18 cellular contexts compared by ENCODE assay signal in genomic region chr3:89578253-89578529, GRCh38.
A peak's percentile ranks its signal among the peaks of the same experiment; 100 is the strongest.
DNase-seq lines count a peak whose midpoint lies in the region; ATAC-seq and TF ChIP-seq lines count a peak whose summit lies in the region.
"Had no signal": no experiment of that assay in that cellular context is flagged by ENCODE, and none has a peak within 500 bp of the region (broad histone marks: within the 10 kb centered on the region; RNA-seq: fewer than 3 reads in every experiment).

No MANE protein-coding gene starts in this region.

- H3K4me1 Mint-ChIP-seq in glutamatergic neuron (ENCODE audit: low read depth, unreplicated experiment) (peaks cover 7% of the 10 kb centered on the region), neural progenitor cell (peaks cover 12% of the 10 kb centered on the region)

- no peak for ATAC-seq in GM19395 (IDR thresholded peaks at IDR 0.05; ENCODE audit: unreplicated experiment)
- ATAC-seq: SK-N-SH treated with all-trans-retinoic acid at 6 μM for 48 hours had no signal

- H3K4me3 Mint-ChIP-seq in glutamatergic neuron (ENCODE audit: unreplicated experiment) (no peak overlapping the region), neural progenitor cell (no peak overlapping the region)
- H3K4me3 Mint-ChIP-seq: T-helper 1 cell treated with Interleukin-12 subunit alpha and Interleukin-12 subunit beta and Interleukin-4 antibody, amounts not matched to agents 30 μg/mL and 1 μg/mL, for 36 hours had no signal

- H2AFZ ChIP-seq in neural progenitor cell (replicated peaks) (peak overlapping the region; percentile 65), MM.1S (ENCODE audit: low read length) (no peak overlapping the region)
- H2AFZ ChIP-seq: GM23248 had no signal

- H3K4me1 ChIP-seq in neural progenitor cell (no peaks in the 10 kb centered on the region), MM.1S (ENCODE audit: low read length) (no peaks in the 10 kb centered on the region)

- H3K9me3 ChIP-seq in neural progenitor cell (ENCODE audit: low read depth) (no peaks in the 10 kb centered on the region), MM.1S (replicated peaks; ENCODE audit: insufficient read depth, low read length) (no peaks in the 10 kb centered on the region)
- H3K9me3 ChIP-seq: BLaER1 treated with 17β-estradiol and CSF1 and Interleukin-3, amounts not matched to agents 10 nM and 100 nM had no signal

- no peaks in the 10 kb centered on the region for H3F3A ChIP-seq in neural progenitor cell (ENCODE audit: low read depth)
- H3F3A ChIP-seq in MM.1S (ENCODE audit: insufficient read depth, low read length): no peaks in the 10 kb centered on the region

- H3K27me3 ChIP-seq in neural progenitor cell (no peaks in the 10 kb centered on the region), MM.1S (replicated peaks; ENCODE audit: insufficient read depth, low read length) (no peaks in the 10 kb centered on the region)
- H3K27me3 ChIP-seq: BLaER1 treated with 17β-estradiol and CSF1 and Interleukin-3, amounts not matched to agents 10 nM and 100 nM had no signal

- H3K9me3 Mint-ChIP-seq in glutamatergic neuron (ENCODE audit: unreplicated experiment) (no peaks in the 10 kb centered on the region), neural progenitor cell (no peaks in the 10 kb centered on the region)
- H3K9me3 Mint-ChIP-seq: T-helper 1 cell treated with Interleukin-12 subunit alpha and Interleukin-12 subunit beta and Interleukin-4 antibody, amounts not matched to agents 30 μg/mL and 1 μg/mL, for 36 hours had no signal

- H3K4me3 ChIP-seq in neural progenitor cell (no peak overlapping the region), MM.1S (ENCODE audit: low read length) (no peak overlapping the region)
- H3K4me3 ChIP-seq: BLaER1 treated with 17β-estradiol and CSF1 and Interleukin-3, amounts not matched to agents 10 nM and 100 nM; GM23248 had no signal

- H3K27ac Mint-ChIP-seq in glutamatergic neuron (ENCODE audit: unreplicated experiment) (no peak overlapping the region), neural progenitor cell (no peak overlapping the region)
- H3K27ac Mint-ChIP-seq: T-helper 1 cell treated with Interleukin-12 subunit alpha and Interleukin-12 subunit beta and Interleukin-4 antibody, amounts not matched to agents 30 μg/mL and 1 μg/mL, for 36 hours had no signal

- no peaks in the 10 kb centered on the region for H3K9me2 ChIP-seq in MM.1S (replicated peaks; ENCODE audit: insufficient read depth, low read length)

- DNase-seq in DMS153 (lab: John Stamatoyannopoulos, UW): peak; percentile 2
- DNase-seq in DMS153 treated with DMSO at 0.1 percent for 48 hours (lab: John Stamatoyannopoulos, UW; ENCODE audit: unreplicated experiment): no peak
- peak; percentile 31 for DNase-seq in NCI-H69 (lab: John Stamatoyannopoulos, UW)
- peak; percentile 23 for DNase-seq in glutamatergic neuron
- DNase-seq in neural progenitor cell (ENCODE audit: low spot score): no peak
- no peak for DNase-seq in HK-2 (ENCODE audit: unreplicated experiment)
- no peak for DNase-seq in MM.1S
- DNase-seq: GM23248, KG1, NCI-H1092, NCI-H1694 treated with DMSO at 0.1 percent for 48 hours, NCI-H510A treated with DMSO at 0.1 percent for 48 hours, OCI-M1 had no signal

- no peaks in the 10 kb centered on the region for H3K36me3 Mint-ChIP-seq in glutamatergic neuron (ENCODE audit: unreplicated experiment)
- no peaks in the 10 kb centered on the region for H3K36me3 Mint-ChIP-seq in neural progenitor cell

- H4K20me1 ChIP-seq in neural progenitor cell (ENCODE audit: low read depth) (no peaks in the 10 kb centered on the region), MM.1S (ENCODE audit: insufficient read depth, low read length) (no peaks in the 10 kb centered on the region)
- H4K20me1 ChIP-seq: BLaER1 treated with 17β-estradiol and CSF1 and Interleukin-3, amounts not matched to agents 10 nM and 100 nM had no signal

- no peaks in the 10 kb centered on the region for H3K79me2 ChIP-seq in neural progenitor cell (ENCODE audit: low read depth)
- H3K79me2 ChIP-seq in MM.1S (ENCODE audit: low read length): no peaks in the 10 kb centered on the region

- H3K27ac ChIP-seq in neural progenitor cell (no peak overlapping the region), MM.1S (ENCODE audit: low read length) (no peak overlapping the region)
- H3K27ac ChIP-seq: 22Rv1; BLaER1 treated with 17β-estradiol and CSF1 and Interleukin-3, amounts not matched to agents 10 nM and 100 nM; GM23248 had no signal

- H3K27me3 Mint-ChIP-seq in glutamatergic neuron (ENCODE audit: unreplicated experiment) (no peaks in the 10 kb centered on the region), neural progenitor cell (ENCODE audit: insufficient read depth, low read depth) (peaks cover 3% of the 10 kb centered on the region)

- H3K36me3 ChIP-seq in neural progenitor cell: no peaks in the 10 kb centered on the region
- no peaks in the 10 kb centered on the region for H3K36me3 ChIP-seq in MM.1S (replicated peaks; ENCODE audit: insufficient read depth, low read length)
- H3K36me3 ChIP-seq: BLaER1 treated with 17β-estradiol and CSF1 and Interleukin-3, amounts not matched to agents 10 nM and 100 nM had no signal

- H3K9ac ChIP-seq in neural progenitor cell: no peak overlapping the region
- no peak overlapping the region for H3K9ac ChIP-seq in MM.1S (ENCODE audit: low read length)
- H3K9ac ChIP-seq: BLaER1 treated with 17β-estradiol and CSF1 and Interleukin-3, amounts not matched to agents 10 nM and 100 nM; GM23248 had no signal

- TF ChIP-seq CTCF in glutamatergic neuron (IDR thresholded peaks at IDR 0.05; ENCODE audit: partially characterized antibody, unreplicated experiment) (no peak), neural progenitor cell (IDR thresholded peaks at IDR 0.05) (no peak), MM.1S (IDR thresholded peaks at IDR 0.05; ENCODE audit: low read length) (no peak)

- H3K4me2 ChIP-seq in neural progenitor cell (no peak overlapping the region), MM.1S (ENCODE audit: low read depth, low read length) (no peak overlapping the region)
- H3K4me2 ChIP-seq: BLaER1 treated with 17β-estradiol and CSF1 and Interleukin-3, amounts not matched to agents 10 nM and 100 nM had no signal

Comparison
In these comparisons a context has a peak if more than half of its experiments do, and no peak if none do; other contexts are left out.
1. DNase-seq: peak in DMS153 (single experiment), NCI-H69 (single experiment) and glutamatergic neuron (single experiment); none in DMS153 treated with DMSO at 0.1 percent for 48 hours (single experiment), neural progenitor cell (single experiment), HK-2 (single experiment) and MM.1S (single experiment).